In the genomic region with DNA sequence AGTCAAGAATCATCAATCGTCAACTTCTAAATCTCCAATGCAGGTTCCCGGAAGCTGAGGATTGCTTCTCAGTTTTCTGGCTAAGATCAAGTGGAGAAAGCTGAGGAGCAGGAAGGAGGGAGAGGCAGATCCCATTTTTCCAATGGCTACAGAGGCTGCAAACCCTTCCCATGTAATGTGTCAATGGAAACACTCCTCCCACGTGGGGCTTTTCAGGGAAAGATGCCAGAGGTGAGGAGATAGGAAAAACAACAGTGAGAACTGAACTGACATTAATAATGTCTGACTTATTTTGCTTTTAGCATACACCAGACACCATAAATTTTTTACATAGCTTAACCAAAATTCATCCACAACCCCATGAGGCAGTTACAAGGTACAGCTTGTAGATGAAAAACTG, we compare ENCODE assay signal across 35 cellular contexts.
DNase-seq lines count a peak whose midpoint lies in the region; ATAC-seq, FAIRE-seq and TF ChIP-seq lines count a peak whose summit lies in the region.
"Had no signal": no experiment of that assay in that cellular context is flagged by ENCODE, and none has a peak within 500 bp of the region (broad histone marks: within the 10 kb centered on the region; RNA-seq: fewer than 3 reads in every experiment).

No MANE protein-coding gene starts in this region.

- no peaks in the 10 kb centered on the region for H3K9me2 ChIP-seq in SK-N-SH

- peaks cover 9% of the 10 kb centered on the region for H3K27me3 Mint-ChIP-seq in nephron progenitor cell (ENCODE audit: low read depth, poor library complexity)

- FAIRE-seq in GM19239 (lab: Jason Lieb, UNC): no peak
- FAIRE-seq in D721Med (lab: Jason Lieb, UNC): no peak

- TF ChIP-seq RAD21 in SK-N-SH (IDR thresholded peaks at IDR 0.05; ENCODE audit: low read length): no peak

- peak; percentile 79 for ATAC-seq in SK-N-SH treated with all-trans-retinoic acid at 6 μM for 48 hours
- ATAC-seq: activated CD4-positive, alpha-beta T cell treated with anti-CD3 and anti-CD28 coated beads for 36 hours; activated CD8-positive, alpha-beta T cell treated with anti-CD3 and anti-CD28 coated beads, Interleukin-2, amount 10 ng/mL, durations not matched to agents 7 days and 5 days; gastroesophageal sphincter; right lobe of liver had no signal

- H3F3A ChIP-seq in SK-N-SH (replicated peaks; ENCODE audit: insufficient read depth): no peaks in the 10 kb centered on the region

- no peaks in the 10 kb centered on the region for H3K36me3 Mint-ChIP-seq in nephron progenitor cell (ENCODE audit: low read depth)
- H3K36me3 Mint-ChIP-seq: brain had no signal

- H3K4me1 ChIP-seq in SK-N-SH (ENCODE audit: control insufficient read depth in 1 of 2, insufficient read depth in 2 of 2, low read depth in 1 of 2, low read length in 1 of 2): peaks cover 0 to 21% of the 10 kb centered on the region in 2 experiments; a peak in 1 of 4 replicates
- H3K4me1 ChIP-seq: adrenal gland, prostate gland, right lobe of liver had no signal

- H3K36me3 ChIP-seq in SK-N-SH (replicated peaks in 1 of 2; ENCODE audit: control insufficient read depth in 1 of 2, insufficient read depth in 2 of 2, low read length in 1 of 2): no peaks in the 10 kb centered on the region
- H3K36me3 ChIP-seq: adrenal gland, gastroesophageal sphincter, neutrophil, prostate gland, right lobe of liver, tibial nerve had no signal

- TF ChIP-seq CTCF in SK-N-SH (IDR thresholded peaks at IDR 0.05) (no peak), fibroblast of villous mesenchyme (IDR thresholded peaks at IDR 0.05; ENCODE audit: insufficient read depth, low read depth, low read length) (no peak), nephron progenitor cell (IDR thresholded peaks at IDR 0.05) (no peak), D721Med (IDR thresholded peaks at IDR 0.05; ENCODE audit: insufficient read depth, missing control alignments) (no peak)

- peaks cover 44% of the 10 kb centered on the region for H3K4me1 Mint-ChIP-seq in nephron progenitor cell
- H3K4me1 Mint-ChIP-seq: activated CD4-positive, alpha-beta T cell treated with anti-CD3 and anti-CD28 coated beads for 36 hours had no signal

- no peak overlapping the region for H3K9ac ChIP-seq in SK-N-SH
- H3K9ac ChIP-seq: KMS-11 had no signal

- peak overlapping the region; percentile 75 for H3K27ac Mint-ChIP-seq in nephron progenitor cell
- H3K27ac Mint-ChIP-seq: activated CD4-positive, alpha-beta T cell treated with anti-CD3 and anti-CD28 coated beads for 36 hours; activated CD8-positive, alpha-beta T cell treated with anti-CD3 and anti-CD28 coated beads, Interleukin-2, amount 10 ng/mL, durations not matched to agents 7 days and 5 days; activated naive CD4-positive, alpha-beta T cell treated with anti-CD3 and anti-CD28 coated beads for 36 hours had no signal

- H3K27ac ChIP-seq in SK-N-SH (ENCODE audit: low read depth in 2 of 2, low read length in 1 of 2): peak overlapping the region in 1 of 2 experiments; percentile 66; a peak in 2 of 4 replicates
- H3K27ac ChIP-seq: 22Rv1, adrenal gland, C4-2B, hepatocyte, HL-60, KMS-11, neutrophil, prostate gland, right lobe of liver, tibial nerve had no signal

- POLR2A ChIA-PET in SK-N-SH (lab: Yijun Ruan, JAX): no interaction called here

- no peaks in the 10 kb centered on the region for H3K27me3 ChIP-seq in SK-N-SH (ENCODE audit: insufficient read depth)
- H3K27me3 ChIP-seq: adrenal gland, hepatocyte, neutrophil, right lobe of liver, tibial nerve had no signal

- no peaks in the 10 kb centered on the region for H3K79me2 ChIP-seq in SK-N-SH (ENCODE audit: insufficient read depth)
- H3K79me2 ChIP-seq: hepatocyte had no signal

- 35% methylated on average over 3 of the region's 3 CpGs for WGBS in SK-N-SH (ENCODE audit: low lambda C conversion rate)

- H3K9me3 Mint-ChIP-seq in nephron progenitor cell: no peaks in the 10 kb centered on the region
- H3K9me3 Mint-ChIP-seq: brain had no signal

- DNase-seq in SK-N-SH (no peak), fibroblast of villous mesenchyme (ENCODE audit: low read depth) (peak; percentile 14), nephron progenitor cell (no peak), glomerular visceral epithelial cell (ENCODE audit: extremely low spot score) (no peak), GM19239 (ENCODE audit: insufficient read length, low spot score) (no peak), NCI-H2196 treated with DMSO at 0.1 percent for 48 hours (lab: John Stamatoyannopoulos, UW; ENCODE audit: unreplicated experiment) (no peak), D721Med (ENCODE audit: insufficient read length, low spot score) (no peak)
- DNase-seq: activated CD4-positive, alpha-beta T cell treated with anti-CD3 and anti-CD28 coated beads for 36 hours; activated CD8-positive, alpha-beta T cell treated with anti-CD3 and anti-CD28 coated beads, Interleukin-2, amount 10 ng/mL, durations not matched to agents 7 days and 5 days; activated naive CD4-positive, alpha-beta T cell treated with anti-CD3 and anti-CD28 coated beads for 36 hours; adrenal gland; COR-L47; DMS53; GF-D8; GOT3; mammary epithelial cell; NCI-H1436; NCI-H345; NCI-H748 treated with DMSO at 0.1 percent for 48 hours; right lobe of liver; SIG-M5; stimulated activated CD4-positive, alpha-beta T cell treated with anti-CD3 and anti-CD28 coated beads, Interleukin-4, amount 100 ng/mL, for 1 hour; SW 1271; T-helper 9 cell had no signal

- no peaks in the 10 kb centered on the region for H3K9me3 ChIP-seq in SK-N-SH
- H3K9me3 ChIP-seq: adrenal gland, gastroesophageal sphincter, neutrophil, prostate gland, right lobe of liver, tibial nerve had no signal

- no peak overlapping the region for H3K4me3 Mint-ChIP-seq in nephron progenitor cell
- H3K4me3 Mint-ChIP-seq: activated CD4-positive, alpha-beta T cell treated with anti-CD3 and anti-CD28 coated beads for 36 hours; activated CD8-positive, alpha-beta T cell treated with anti-CD3 and anti-CD28 coated beads, Interleukin-2, amount 10 ng/mL, durations not matched to agents 7 days and 5 days; activated naive CD4-positive, alpha-beta T cell treated with anti-CD3 and anti-CD28 coated beads for 36 hours; brain had no signal

- CTCF ChIA-PET in SK-N-SH (lab: Yijun Ruan, JAX): interaction anchor here (1.0 kb wide), 2 partner anchors 10 to 318 kb away, joined by 3 read pairs; no protein-coding TSS in a partner anchor

- no peaks in the 10 kb centered on the region for H4K20me1 ChIP-seq in SK-N-SH (ENCODE audit: insufficient read depth)

- H2AFZ ChIP-seq in SK-N-SH (ENCODE audit: low read depth): no peak overlapping the region
- H2AFZ ChIP-seq: hepatocyte had no signal

- no peak for TF ChIP-seq EP300 in SK-N-SH (IDR thresholded peaks at IDR 0.05; ENCODE audit: borderline replicate concordance in 1 of 2, low read depth in 1 of 2, low read length in 1 of 2)

- H3K4me2 ChIP-seq in SK-N-SH: no peak overlapping the region
- H3K4me2 ChIP-seq: hepatocyte, KMS-11 had no signal

- H3K4me3 ChIP-seq in SK-N-SH (ENCODE audit: low read depth in 2 of 2, low read length in 1 of 2) (no peak overlapping the region), fibroblast of villous mesenchyme (ENCODE audit: low read depth, low read length) (no peak overlapping the region)
- H3K4me3 ChIP-seq: adrenal gland, gastroesophageal sphincter, hepatocyte, prostate gland, right lobe of liver, tibial nerve had no signal

TF ChIP-seq in SK-N-SH treated with all-trans-retinoic acid at 6 μM for 48 hours, 23 proteins besides CTCF, POLR2A, EP300 and RAD21 (continues in another document):
- TF ChIP-seq TCF4 (CRISPR knock-in tag; IDR thresholded peaks at IDR 0.05; ENCODE audit: borderline replicate concordance): no peak
- TF ChIP-seq ISL1 (CRISPR knock-in tag; IDR thresholded peaks at IDR 0.05): peak; percentile 63
- no peak for TF ChIP-seq ZFP30 (CRISPR knock-in tag; IDR thresholded peaks at IDR 0.05)
- TF ChIP-seq ESRRG (CRISPR knock-in tag; IDR thresholded peaks at IDR 0.05): no peak
- no peak for TF ChIP-seq PPARA (CRISPR knock-in tag; IDR thresholded peaks at IDR 0.05; ENCODE audit: borderline replicate concordance)
- no peak for TF ChIP-seq BACH2 (CRISPR knock-in tag; IDR thresholded peaks at IDR 0.05; ENCODE audit: borderline replicate concordance)
- TF ChIP-seq ZFP3 (CRISPR knock-in tag; IDR thresholded peaks at IDR 0.05): no peak

TF ChIP-seq in SK-N-SH, 30 proteins besides CTCF, POLR2A, EP300 and RAD21 (continues in another document):
- TF ChIP-seq, protein P1, sequence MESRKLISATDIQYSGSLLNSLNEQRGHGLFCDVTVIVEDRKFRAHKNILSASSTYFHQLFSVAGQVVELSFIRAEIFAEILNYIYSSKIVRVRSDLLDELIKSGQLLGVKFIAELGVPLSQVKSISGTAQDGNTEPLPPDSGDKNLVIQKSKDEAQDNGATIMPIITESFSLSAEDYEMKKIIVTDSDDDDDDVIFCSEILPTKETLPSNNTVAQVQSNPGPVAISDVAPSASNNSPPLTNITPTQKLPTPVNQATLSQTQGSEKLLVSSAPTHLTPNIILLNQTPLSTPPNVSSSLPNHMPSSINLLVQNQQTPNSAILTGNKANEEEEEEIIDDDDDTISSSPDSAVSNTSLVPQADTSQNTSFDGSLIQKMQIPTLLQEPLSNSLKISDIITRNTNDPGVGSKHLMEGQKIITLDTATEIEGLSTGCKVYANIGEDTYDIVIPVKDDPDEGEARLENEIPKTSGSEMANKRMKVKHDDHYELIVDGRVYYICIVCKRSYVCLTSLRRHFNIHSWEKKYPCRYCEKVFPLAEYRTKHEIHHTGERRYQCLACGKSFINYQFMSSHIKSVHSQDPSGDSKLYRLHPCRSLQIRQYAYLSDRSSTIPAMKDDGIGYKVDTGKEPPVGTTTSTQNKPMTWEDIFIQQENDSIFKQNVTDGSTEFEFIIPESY (IDR thresholded peaks at IDR 0.05; ENCODE audit: borderline replicate concordance, low read depth): no peak
- TF ChIP-seq NRF1 (IDR thresholded peaks at IDR 0.05; ENCODE audit: low read depth, low read length) (no peak), NFIC (IDR thresholded peaks at IDR 0.05; ENCODE audit: borderline replicate concordance) (no peak), JUND (IDR thresholded peaks at IDR 0.05) (no peak), RXRA (IDR thresholded peaks at IDR 0.05; ENCODE audit: borderline replicate concordance, low read depth) (no peak)
- TF ChIP-seq, protein P2, sequence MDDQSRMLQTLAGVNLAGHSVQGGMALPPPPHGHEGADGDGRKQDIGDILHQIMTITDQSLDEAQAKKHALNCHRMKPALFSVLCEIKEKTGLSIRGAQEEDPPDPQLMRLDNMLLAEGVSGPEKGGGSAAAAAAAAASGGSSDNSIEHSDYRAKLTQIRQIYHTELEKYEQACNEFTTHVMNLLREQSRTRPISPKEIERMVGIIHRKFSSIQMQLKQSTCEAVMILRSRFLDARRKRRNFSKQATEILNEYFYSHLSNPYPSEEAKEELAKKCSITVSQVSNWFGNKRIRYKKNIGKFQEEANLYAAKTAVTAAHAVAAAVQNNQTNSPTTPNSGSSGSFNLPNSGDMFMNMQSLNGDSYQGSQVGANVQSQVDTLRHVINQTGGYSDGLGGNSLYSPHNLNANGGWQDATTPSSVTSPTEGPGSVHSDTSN (IDR thresholded peaks at IDR 0.05): no peak
